ENCODE assay signal across 8 cellular contexts in genomic region chr6:28648035-28648877, GRCh38.
DNase-seq lines count a peak whose midpoint lies in the region; TF ChIP-seq lines count a peak whose summit lies in the region.

No MANE protein-coding gene starts in this region.

- no peaks in the 10 kb centered on the region for H3K36me3 Mint-ChIP-seq in T-helper 1 cell treated with Interleukin-12 subunit alpha and Interleukin-12 subunit beta and Interleukin-4 antibody, amounts not matched to agents 30 μg/mL and 1 μg/mL, for 36 hours (ENCODE audit: low read depth)

- peak overlapping the region; percentile 92 for H3K4me3 Mint-ChIP-seq in T-helper 1 cell treated with Interleukin-12 subunit alpha and Interleukin-12 subunit beta and Interleukin-4 antibody, amounts not matched to agents 30 μg/mL and 1 μg/mL, for 36 hours

- H3K27ac Mint-ChIP-seq in T-helper 1 cell treated with Interleukin-12 subunit alpha and Interleukin-12 subunit beta and Interleukin-4 antibody, amounts not matched to agents 30 μg/mL and 1 μg/mL, for 36 hours, result no peak overlapping the region

- peaks cover 45% of the 10 kb centered on the region for H3K27me3 Mint-ChIP-seq in T-helper 1 cell treated with Interleukin-12 subunit alpha and Interleukin-12 subunit beta and Interleukin-4 antibody, amounts not matched to agents 30 μg/mL and 1 μg/mL, for 36 hours (ENCODE audit: low read depth)

- H3K9me3 Mint-ChIP-seq in T-helper 1 cell treated with Interleukin-12 subunit alpha and Interleukin-12 subunit beta and Interleukin-4 antibody, amounts not matched to agents 30 μg/mL and 1 μg/mL, for 36 hours, result no peaks in the 10 kb centered on the region

- peaks cover 4% of the 10 kb centered on the region for H3K4me1 Mint-ChIP-seq in T-helper 1 cell treated with Interleukin-12 subunit alpha and Interleukin-12 subunit beta and Interleukin-4 antibody, amounts not matched to agents 30 μg/mL and 1 μg/mL, for 36 hours (ENCODE audit: low read depth)

- peak; percentile 88 for DNase-seq in activated CD8-positive, alpha-beta memory T cell treated with anti-CD3 and anti-CD28 coated beads for 24 hours
- DNase-seq in activated CD8-positive, alpha-beta memory T cell treated with anti-CD3 and anti-CD28 coated beads, Interleukin-2, amount 50 U/mL, for 4 hours, result no peak
- DNase-seq in NCI-H1092 (lab: John Stamatoyannopoulos, UW) (peak; percentile 48), choroid plexus epithelial cell (ENCODE audit: low read depth) (peak; percentile 82), medulla oblongata (ENCODE audit: extremely low spot score) (peak; percentile 85), activated gamma-delta T cell (lab: John Stamatoyannopoulos, UW) (no peak)
- DNase-seq in stimulated activated CD8-positive, alpha-beta memory T cell treated with anti-CD3 and anti-CD28 coated beads, Interleukin-7, amount 100 ng/mL, for 48 hours (ENCODE audit: extremely low read depth in 1 of 2, low read depth in 1 of 2), result peak; percentile 36 to 53

- TF ChIP-seq CTCF in choroid plexus epithelial cell (conservative IDR thresholded peaks at IDR 0.05; ENCODE audit: low read depth, low read length), result no peak

- H3K4me3 ChIP-seq in choroid plexus epithelial cell (ENCODE audit: low read depth, low read length), result peak overlapping the region; percentile 63

Comparison
In these comparisons a context has a peak if more than half of its experiments do, and no peak if none do; other contexts are left out.
1. DNase-seq: peak in activated CD8-positive, alpha-beta memory T cell treated with anti-CD3 and anti-CD28 coated beads for 24 hours (single experiment), NCI-H1092 (single experiment), choroid plexus epithelial cell (single experiment), medulla oblongata (single experiment) and stimulated activated CD8-positive, alpha-beta memory T cell treated with anti-CD3 and anti-CD28 coated beads, Interleukin-7, amount 100 ng/mL, for 48 hours (2 of 2); none in activated CD8-positive, alpha-beta memory T cell treated with anti-CD3 and anti-CD28 coated beads, Interleukin-2, amount 50 U/mL, for 4 hours (single experiment) and activated gamma-delta T cell (single experiment).